In genomic region chr1:215640429-215641148, GRCh38 we compare ENCODE assay signal across 29 cellular contexts.
"Had no signal": no experiment of that assay in that cellular context is flagged by ENCODE, and none has a peak within 500 bp of the region (broad histone marks: within the 10 kb centered on the region; RNA-seq: fewer than 3 reads in every experiment).

No MANE protein-coding gene starts in this region.

- DNase-seq: activated B cell treated with CpG ODN at 0.5 μM for 24 hours; activated CD4-positive, alpha-beta memory T cell treated with anti-CD3 and anti-CD28 coated beads for 36 hours; activated CD4-positive, alpha-beta T cell treated with anti-CD3 and anti-CD28 coated beads for 4 hours; activated CD4-positive, alpha-beta T cell treated with anti-CD3 and anti-CD28 coated beads, Interleukin-2, amount 10 ng/mL, durations not matched to agents 24 days and 14 days; activated CD4-positive, alpha-beta T cell treated with anti-CD3 and anti-CD28 coated beads, Interleukin-2, amount 50 U/mL, for 1 hour; activated CD4-positive, alpha-beta T cell treated with anti-CD3 and anti-CD28 coated beads, Interleukin-2, amount 50 U/mL, for 4 hours; activated CD4-positive, CD25-positive, alpha-beta regulatory T cell treated with anti-CD3 and anti-CD28 coated beads, Interleukin-2, amount 50 U/mL, for 72 hours; activated CD8-positive, alpha-beta memory T cell treated with anti-CD3 and anti-CD28 coated beads, Interleukin-2, amount 50 U/mL, for 4 hours; activated CD8-positive, alpha-beta T cell treated with anti-CD3 and anti-CD28 coated beads for 36 hours; activated effector memory CD4-positive, alpha-beta T cell treated with anti-CD3 and anti-CD28 coated beads, Interleukin-2, amount 50 U/mL, for 16 hours; activated naive CD4-positive, alpha-beta T cell treated with anti-CD3 and anti-CD28 coated beads, Interleukin-2, amount 10 ng/mL, durations not matched to agents 7 days and 5 days; activated naive CD4-positive, alpha-beta T cell treated with Interleukin-2 at 50 U/mL for 16 hours; activated naive CD8-positive, alpha-beta T cell treated with anti-CD3 and anti-CD28 coated beads, Interleukin-2, amount 10 ng/mL, durations not matched to agents 7 days and 5 days; activated naive CD8-positive, alpha-beta T cell treated with anti-CD3 and anti-CD28 coated beads, Interleukin-2, amount 50 U/mL, for 24 hours; activated T-cell treated with anti-CD3 and anti-CD28 coated beads for 4 hours; activated T-cell treated with anti-CD3 and anti-CD28 coated beads, Interleukin-2, amount 50 U/mL, for 1 hour; activated T-cell treated with anti-CD3 and anti-CD28 coated beads, Interleukin-2, amount 50 U/mL, for 4 hours; activated T-cell treated with anti-CD3 and anti-CD28 coated beads, Interleukin-2, amount 50 U/mL, for 72 hours; amygdala; anterior cingulate cortex; caudate nucleus; cerebellar nuclear complex; T-helper 2 cell; T-helper 9 cell had no signal

- H3K9me3 ChIP-seq: ascending aorta had no signal

- FAIRE-seq: bronchial epithelial cell had no signal

- ATAC-seq: activated CD8-positive, alpha-beta T cell treated with anti-CD3 and anti-CD28 coated beads for 36 hours; activated naive CD8-positive, alpha-beta T cell treated with anti-CD3 and anti-CD28 coated beads, Interleukin-2, amount 50 U/mL, for 24 hours; activated T-cell treated with anti-CD3 and anti-CD28 coated beads, Interleukin-2, amount 50 U/mL, for 4 hours; activated T-cell treated with anti-CD3 and anti-CD28 coated beads, Interleukin-2, amount 50 U/mL, for 72 hours; activated T-helper 17 cell treated with anti-CD3 and anti-CD28 coated beads, Interleukin-2, amount 50 U/mL, for 72 hours had no signal

- H3K4me3 ChIP-seq: ascending aorta, cardiac muscle cell had no signal

- H3K36me3 ChIP-seq: ascending aorta, cardiac muscle cell had no signal

- H3K27ac ChIP-seq: ascending aorta, cardiac muscle cell, VCaP had no signal

- H3K27me3 ChIP-seq: ascending aorta, cardiac muscle cell had no signal
